Comparison of ENCODE assay signal across 8 cellular contexts in genomic region chr11:123083623-123084029, GRCh38. TPM values are rescaled to one million over a fixed set of nuclear protein-coding genes. Genes with fewer than 3 reads are reported as not detected.
DNase-seq lines count a peak whose midpoint lies in the region; ATAC-seq and TF ChIP-seq lines count a peak whose summit lies in the region.

No MANE protein-coding gene starts in this region.

- intact Hi-C loops in PC-9 (cut with micrococcal nuclease; ENCODE audit: unreplicated experiment): loop anchor here (1.0 kb wide), 2 partner anchors 11 to 21 kb away; partner anchors contain the start of gene HSPA8
- intact Hi-C loops in activated T-helper 2 cell treated with anti-CD3 and anti-CD28 coated beads, Interferon-gamma antibody, Interleukin-2, Interleukin-4, amounts not matched to agents 10 μg/mL and 5 μg/mL and 100 μg/mL, durations not matched to agents 14 hours and 24 hours and 36 hours (cut with micrococcal nuclease): loop anchor here (1.0 kb wide), 1 partner anchor 19 kb away; no protein-coding TSS in a partner anchor
- intact Hi-C loops in Right ventricle myocardium inferior (cut with DNase I): loop anchor here (1.0 kb wide), 1 partner anchor 21 kb away; the partner anchor contains the start of gene HSPA8
- intact Hi-C loops in sigmoid colon (cut with DNase I): no loop called here

- no peak overlapping the region for H2AFZ ChIP-seq in PC-9

- H3K27me3 Mint-ChIP-seq in HFFc6 (ENCODE audit: insufficient read depth): no peaks in the 10 kb centered on the region; the same call in 1 of the 2 replicates
- H3K27me3 Mint-ChIP-seq in activated T-helper 2 cell treated with anti-CD3 and anti-CD28 coated beads, Interferon-gamma antibody, Interleukin-2, Interleukin-4, amounts not matched to agents 10 μg/mL and 5 μg/mL and 100 μg/mL, durations not matched to agents 14 hours and 24 hours and 36 hours (ENCODE audit: low read depth): no peaks in the 10 kb centered on the region

- H3K4me2 ChIP-seq in PC-9: peak overlapping the region; percentile 40

- H3K79me2 ChIP-seq in PC-9 (ENCODE audit: low read depth): no peaks in the 10 kb centered on the region

- H3K36me3 Mint-ChIP-seq in HFFc6 (ENCODE audit: low read depth): peaks cover 35% of the 10 kb centered on the region
- H3K36me3 Mint-ChIP-seq in activated T-helper 2 cell treated with anti-CD3 and anti-CD28 coated beads, Interferon-gamma antibody, Interleukin-2, Interleukin-4, amounts not matched to agents 10 μg/mL and 5 μg/mL and 100 μg/mL, durations not matched to agents 14 hours and 24 hours and 36 hours (ENCODE audit: low read depth): no peaks in the 10 kb centered on the region

- WGBS in sigmoid colon, 2 donors: 8 to 29% methylated on average over 4 of the region's 4 CpGs

- POLR2A ChIA-PET in PC-9 (lab: Charles Lee; ENCODE audit: unreplicated experiment): interaction anchor here (0.5 kb wide), 1 partner anchor 225 kb away, joined by 5 read pairs; no protein-coding TSS in a partner anchor

- peak; percentile 99 for DNase-seq in HFFc6
- peak; percentile 90 to 95 for DNase-seq in PC-9
- DNase-seq in activated T-helper 2 cell treated with anti-CD3 and anti-CD28 coated beads, Interferon-gamma antibody, Interleukin-2, Interleukin-4, amounts not matched to agents 10 μg/mL and 5 μg/mL and 100 μg/mL, durations not matched to agents 14 hours and 24 hours and 36 hours (ENCODE audit: low spot score): peak; percentile 59
- DNase-seq in Right ventricle myocardium inferior (ENCODE audit: missing footprints): no peak
- peak; percentile 94 for DNase-seq in sigmoid colon
- no peak for DNase-seq in NCI-H1092 treated with DMSO at 0.1 percent for 48 hours (lab: John Stamatoyannopoulos, UW)
- DNase-seq in superior temporal gyrus (ENCODE audit: extremely low spot score): no peak

- H3K9me3 Mint-ChIP-seq in HFFc6: no peaks in the 10 kb centered on the region
- H3K9me3 Mint-ChIP-seq in activated T-helper 2 cell treated with anti-CD3 and anti-CD28 coated beads, Interferon-gamma antibody, Interleukin-2, Interleukin-4, amounts not matched to agents 10 μg/mL and 5 μg/mL and 100 μg/mL, durations not matched to agents 14 hours and 24 hours and 36 hours: no peaks in the 10 kb centered on the region

- H3K9me3 ChIP-seq in PC-9 (ENCODE audit: insufficient read depth, low read depth): no peaks in the 10 kb centered on the region
- H3K9me3 ChIP-seq in sigmoid colon: no peaks in the 10 kb centered on the region

- H3K4me1 ChIP-seq in PC-9 (replicated peaks; ENCODE audit: insufficient read depth) (peaks cover 22% of the 10 kb centered on the region), sigmoid colon (peaks cover 0 to 26% (median 13%) of the 10 kb centered on the region in 4 donors)

- peak; percentile 90 for ATAC-seq in Right ventricle myocardium inferior
- ATAC-seq in HG03095 (IDR thresholded peaks at IDR 0.05; ENCODE audit: unreplicated experiment): no peak

- CTCF ChIA-PET in PC-9 (lab: Charles Lee): interaction anchor here (0.7 to 1.0 kb wide), 2 partner anchors 30 to 391 kb away, joined by 3 read pairs; no protein-coding TSS in a partner anchor

- no peak overlapping the region for H3K4me3 ChIP-seq in PC-9
- H3K4me3 ChIP-seq in sigmoid colon: no peak overlapping the region

- peak overlapping the region; percentile 75 for H3K4me3 Mint-ChIP-seq in HFFc6
- H3K4me3 Mint-ChIP-seq in activated T-helper 2 cell treated with anti-CD3 and anti-CD28 coated beads, Interferon-gamma antibody, Interleukin-2, Interleukin-4, amounts not matched to agents 10 μg/mL and 5 μg/mL and 100 μg/mL, durations not matched to agents 14 hours and 24 hours and 36 hours (ENCODE audit: low read depth): peak overlapping the region; percentile 66

- H3K27me3 ChIP-seq in PC-9 (ENCODE audit: insufficient read depth, low read depth) (no peaks in the 10 kb centered on the region), sigmoid colon (no peaks in the 10 kb centered on the region)

- H3F3A ChIP-seq in PC-9 (ENCODE audit: insufficient read depth, low read depth): peaks cover 25% of the 10 kb centered on the region

- H3K27ac Mint-ChIP-seq in HFFc6: peak overlapping the region; percentile 99
- H3K27ac Mint-ChIP-seq in activated T-helper 2 cell treated with anti-CD3 and anti-CD28 coated beads, Interferon-gamma antibody, Interleukin-2, Interleukin-4, amounts not matched to agents 10 μg/mL and 5 μg/mL and 100 μg/mL, durations not matched to agents 14 hours and 24 hours and 36 hours: peak overlapping the region; percentile 82

- H3K27ac ChIP-seq in PC-9: peak overlapping the region; percentile 38
- peak overlapping the region; percentile 14 to 63 (median 57) for H3K27ac ChIP-seq in sigmoid colon

- no peak for TF ChIP-seq CTCF in HFFc6 (IDR thresholded peaks at IDR 0.05)
- no peak for TF ChIP-seq CTCF in PC-9 (conservative IDR thresholded peaks at IDR 0.05)
- no peak for TF ChIP-seq CTCF in sigmoid colon (IDR thresholded peaks at IDR 0.05)

- no peaks in the 10 kb centered on the region for H3K9me2 ChIP-seq in PC-9 (ENCODE audit: insufficient read depth)

- peak in 1 of 4 donors; percentile 1 for TF ChIP-seq EP300 in sigmoid colon (IDR thresholded peaks at IDR 0.05)

- BruUV-seq in PC-9 (replicated peaks; lab: Mats Ljungman, UMichigan): no TSS peak

- H3K36me3 ChIP-seq in PC-9 (ENCODE audit: low read depth): peaks cover 11% of the 10 kb centered on the region; the same call in 1 of the 2 replicates
- peaks cover 0 to 39% (median 10%) of the 10 kb centered on the region in 4 donors for H3K36me3 ChIP-seq in sigmoid colon

- no peak for TF ChIP-seq POLR2A in sigmoid colon (IDR thresholded peaks at IDR 0.05)

- H4K20me1 ChIP-seq in PC-9 (ENCODE audit: insufficient read depth): no peaks in the 10 kb centered on the region

- H3K4me1 Mint-ChIP-seq in HFFc6 (ENCODE audit: low read depth): peaks cover 38% of the 10 kb centered on the region
- peaks cover 47% of the 10 kb centered on the region for H3K4me1 Mint-ChIP-seq in activated T-helper 2 cell treated with anti-CD3 and anti-CD28 coated beads, Interferon-gamma antibody, Interleukin-2, Interleukin-4, amounts not matched to agents 10 μg/mL and 5 μg/mL and 100 μg/mL, durations not matched to agents 14 hours and 24 hours and 36 hours (ENCODE audit: low read depth)

RNA-seq across cellular contexts. Expression of gene HSPA8, which starts 21.7 kb away (rescaled TPM):
- 1,000 to 10,000 TPM; 1,520 to 2,256 (median 2,072) TPM for total RNA-seq in HFFc6 (2021; fragmentation: NEBNext Ultra II Directional; extraction: Animal tissue kit (Norgen Biotek cat#: 25700))
- total RNA-seq in PC-9 (2021) (796 and 1,103 TPM in 2 replicates), Right ventricle myocardium inferior (1,349 TPM), sigmoid colon (100 to 1,000 TPM; 576 to 731 (median 702) TPM)
- 3,975 and 4,013 TPM in 2 replicates for total RNA-seq in activated T-helper 2 cell treated with anti-CD3 and anti-CD28 coated beads, Interferon-gamma antibody, Interleukin-2, Interleukin-4, amounts not matched to agents 10 μg/mL and 5 μg/mL and 100 μg/mL, durations not matched to agents 14 hours and 24 hours and 36 hours
- 100 to 1,000 TPM; 300 to 563 (median 354) TPM for polyA plus RNA-seq in sigmoid colon

Comparison
In these comparisons a context has a peak if more than half of its experiments do, and no peak if none do; other contexts are left out.
1. DNase-seq: peak in HFFc6 (single experiment), PC-9 (2 of 2), activated T-helper 2 cell treated with anti-CD3 and anti-CD28 coated beads, Interferon-gamma antibody, Interleukin-2, Interleukin-4, amounts not matched to agents 10 μg/mL and 5 μg/mL and 100 μg/mL, durations not matched to agents 14 hours and 24 hours and 36 hours (single experiment) and sigmoid colon (single experiment); none in Right ventricle myocardium inferior (single experiment), NCI-H1092 treated with DMSO at 0.1 percent for 48 hours (single experiment) and superior temporal gyrus (single experiment).